In genomic region chr7:158819571-158820203, GRCh38 we compare ENCODE assay signal across 9 cellular contexts. TPM values are rescaled to one million over a fixed set of nuclear protein-coding genes. Genes with fewer than 3 reads are reported as not detected.
DNase-seq lines count a peak whose midpoint lies in the region; ATAC-seq and TF ChIP-seq lines count a peak whose summit lies in the region.
"Had no signal": no experiment of that assay in that cellular context is flagged by ENCODE, and none has a peak within 500 bp of the region (broad histone marks: within the 10 kb centered on the region; RNA-seq: fewer than 3 reads in every experiment).

No MANE protein-coding gene starts in this region.

- no peak for ATAC-seq in activated B cell treated with CpG ODN at 0.5 μM for 24 hours (ENCODE audit: low read depth)

- peak overlapping the region in 2 of 3 donors; percentile 87 to 92 for H3K27ac ChIP-seq in thyroid gland

- H3K9me3 Mint-ChIP-seq in activated B cell treated with CpG ODN at 0.5 μM for 24 hours = no peaks in the 10 kb centered on the region

- DNase-seq in activated naive CD4-positive, alpha-beta T cell treated with Interleukin-2 at 50 U/mL for 16 hours = peak; percentile 46
- DNase-seq in activated naive CD4-positive, alpha-beta T cell (lab: John Stamatoyannopoulos, UW) = no peak
- no peak for DNase-seq in activated B cell treated with CpG ODN at 0.5 μM for 24 hours
- DNase-seq in fibroblast of villous mesenchyme (ENCODE audit: low read depth) = peak; percentile 83
- no peak for DNase-seq in thyroid gland
- no peak for DNase-seq in germinal center (ENCODE audit: low spot score)
- DNase-seq in globus pallidus (ENCODE audit: low spot score) = no peak
- no peak for DNase-seq in cerebellar cortex (ENCODE audit: low spot score)

- H3K4me1 Mint-ChIP-seq in activated B cell treated with CpG ODN at 0.5 μM for 24 hours = peaks cover 59% of the 10 kb centered on the region

- CTCF ChIA-PET in activated B cell treated with CpG ODN at 0.5 μM for 24 hours (lab: Charles Lee) = no interaction called here

- H3K4me1 ChIP-seq in thyroid gland = peaks cover 38 to 72% of the 10 kb centered on the region in 2 donors

- POLR2A ChIA-PET in activated B cell treated with CpG ODN at 0.5 μM for 24 hours (lab: Charles Lee) = interaction anchor here (0.9 kb wide), 1 partner anchor 9 kb away, joined by 3 read pairs; the partner anchor contains the start of gene ESYT2

- H3K27me3 Mint-ChIP-seq in activated B cell treated with CpG ODN at 0.5 μM for 24 hours = no peaks in the 10 kb centered on the region
- H3K27me3 Mint-ChIP-seq: progenitor cell of endocrine pancreas had no signal

- WGBS in thyroid gland, 2 donors = 88 to 92% methylated on average over 7 of the region's 7 CpGs

- H3K27me3 ChIP-seq in thyroid gland = no peaks in the 10 kb centered on the region

- no peak overlapping the region for H3K4me3 Mint-ChIP-seq in activated B cell treated with CpG ODN at 0.5 μM for 24 hours

- no peaks in the 10 kb centered on the region for H3K9me3 ChIP-seq in thyroid gland

- intact Hi-C loops in activated B cell treated with CpG ODN at 0.5 μM for 24 hours (cut with micrococcal nuclease) = loop anchor here (5.0 kb wide), 1 partner anchor 38 kb away; the partner anchor contains the start of gene DYNC2I1
- intact Hi-C loops in thyroid gland (cut with DNase I) = no loop called here

- no peaks in the 10 kb centered on the region for H3K36me3 ChIP-seq in thyroid gland

- peak overlapping the region; percentile 50 for H3K4me3 ChIP-seq in fibroblast of villous mesenchyme (ENCODE audit: low read depth, low read length)
- H3K4me3 ChIP-seq in thyroid gland (replicated peaks in 1 of 3) = no peak overlapping the region

- no peak for TF ChIP-seq POLR2A in thyroid gland (IDR thresholded peaks at IDR 0.05)

- no peak for TF ChIP-seq CTCF in activated B cell treated with CpG ODN at 0.5 μM for 24 hours (IDR thresholded peaks at IDR 0.05)
- TF ChIP-seq CTCF in fibroblast of villous mesenchyme (IDR thresholded peaks at IDR 0.05; ENCODE audit: insufficient read depth, low read depth, low read length) = no peak
- no peak for TF ChIP-seq CTCF in thyroid gland (IDR thresholded peaks at IDR 0.05)

- H3K36me3 Mint-ChIP-seq in activated B cell treated with CpG ODN at 0.5 μM for 24 hours (ENCODE audit: low read depth) = peaks cover 2% of the 10 kb centered on the region

- peak overlapping the region; percentile 78 for H3K27ac Mint-ChIP-seq in activated B cell treated with CpG ODN at 0.5 μM for 24 hours

RNA-seq across cellular contexts. Expression of gene ESYT2, which starts 9.6 kb away (rescaled TPM):
- total RNA-seq in activated B cell treated with CpG ODN at 0.5 μM for 24 hours (20.3 and 21.3 TPM in 2 replicates), fibroblast of villous mesenchyme (66.7 and 75.1 TPM in 2 replicates), thyroid gland (100 to 1,000 TPM; 102 to 123 (median 116) TPM)

RNA-seq across cellular contexts. Expression of gene DYNC2I1, which starts 36.7 kb away (rescaled TPM):
- total RNA-seq in activated B cell treated with CpG ODN at 0.5 μM for 24 hours = 10.7 and 15.2 TPM in 2 replicates
- total RNA-seq in fibroblast of villous mesenchyme = 3.5 and 4.2 TPM in 2 replicates
- 10 to 100 TPM; 19.8 to 32.4 (median 28.4) TPM for total RNA-seq in thyroid gland

Comparison
In these comparisons a context has a peak if more than half of its experiments do, and no peak if none do; other contexts are left out.
1. DNase-seq: peak in activated naive CD4-positive, alpha-beta T cell treated with Interleukin-2 at 50 U/mL for 16 hours (single experiment) and fibroblast of villous mesenchyme (single experiment); none in activated naive CD4-positive, alpha-beta T cell (0 of 4), activated B cell treated with CpG ODN at 0.5 μM for 24 hours (single experiment), thyroid gland (0 of 2), germinal center (single experiment), globus pallidus (single experiment) and cerebellar cortex (single experiment).